Comparison of ENCODE assay signal across 1 cellular context in genomic region chr5:172766287-172767104, GRCh38.
A peak's percentile ranks its signal among the peaks of the same experiment; 100 is the strongest.
TF ChIP-seq lines count a peak whose summit lies in the region.

No MANE protein-coding gene starts in this region.

TF ChIP-seq in HepG2, 621 proteins besides CTCF, POLR2A, EP300 and RAD21 (continued from another document and continues in another):
- TF ChIP-seq LRRFIP1 (CRISPR knock-in tag; conservative IDR thresholded peaks at IDR 0.05) (no peak), ERF (CRISPR knock-in tag; IDR thresholded peaks at IDR 0.05) (peak; percentile 64; the same call in 1 of the 2 replicates), PHF21A (CRISPR knock-in tag; IDR thresholded peaks at IDR 0.05) (peak; percentile 73), TARDBP (CRISPR knock-in tag; IDR thresholded peaks at IDR 0.05) (peak; percentile 35; the same call in 1 of the 2 replicates), ZNF704 (CRISPR knock-in tag; IDR thresholded peaks at IDR 0.05; ENCODE audit: borderline replicate concordance) (no peak), FOXK1 (CRISPR knock-in tag; IDR thresholded peaks at IDR 0.05; ENCODE audit: borderline replicate concordance, low read depth) (peak; percentile 32; the same call in 1 of the 2 replicates), SPEN (CRISPR knock-in tag; IDR thresholded peaks at IDR 0.05; ENCODE audit: low read depth) (peak; percentile 65; the same call in 1 of the 2 replicates), FOXP4 (CRISPR knock-in tag; IDR thresholded peaks at IDR 0.05) (peak; percentile 44; the same call in 1 of the 2 replicates), STAT6 (CRISPR knock-in tag; IDR thresholded peaks at IDR 0.05; ENCODE audit: borderline replicate concordance) (0 out of 2 replicates have a peak, but pooled peaks have one; percentile 40), THAP11 (CRISPR knock-in tag; IDR thresholded peaks at IDR 0.05) (peak; percentile 34; the same call in 1 of the 2 replicates), E2F5 (CRISPR knock-in tag; conservative IDR thresholded peaks at IDR 0.05) (no peak), ETS1 (CRISPR knock-in tag; IDR thresholded peaks at IDR 0.05) (no peak), PAWR (CRISPR knock-in tag; IDR thresholded peaks at IDR 0.05; ENCODE audit: borderline replicate concordance) (no peak), NFYB (CRISPR knock-in tag; IDR thresholded peaks at IDR 0.05) (no peak; the same call in 1 of the 2 replicates), RERE (CRISPR knock-in tag; IDR thresholded peaks at IDR 0.05; ENCODE audit: low read depth) (peak; percentile 41; the same call in 1 of the 2 replicates), ZFP36 (IDR thresholded peaks at IDR 0.05; ENCODE audit: borderline replicate concordance, low read depth, low read length, partially characterized antibody) (no peak), ZNF781 (CRISPR knock-in tag; IDR thresholded peaks at IDR 0.05; ENCODE audit: borderline replicate concordance, not compliant biosample characterization) (no peak), HMG20A (CRISPR knock-in tag; IDR thresholded peaks at IDR 0.05; ENCODE audit: borderline replicate concordance) (peak; percentile 73), ZNF609 (CRISPR knock-in tag; IDR thresholded peaks at IDR 0.05; ENCODE audit: borderline replicate concordance) (peak; percentile 56; the same call in 1 of the 2 replicates), MLX (CRISPR knock-in tag; IDR thresholded peaks at IDR 0.05) (peak; percentile 60; the same call in 1 of the 2 replicates), ATM (IDR thresholded peaks at IDR 0.05; ENCODE audit: borderline replicate concordance) (no peak), ZC3H4 (CRISPR knock-in tag; IDR thresholded peaks at IDR 0.05; ENCODE audit: borderline replicate concordance) (peak; percentile 69; the same call in 1 of the 2 replicates), ELF1 (CRISPR knock-in tag; IDR thresholded peaks at IDR 0.05) (no peak), DPF2 (CRISPR knock-in tag; IDR thresholded peaks at IDR 0.05; ENCODE audit: borderline replicate concordance, low read depth) (peak; percentile 40; the same call in 1 of the 2 replicates), PATZ1 (CRISPR knock-in tag; IDR thresholded peaks at IDR 0.05) (peak; percentile 30; the same call in 1 of the 2 replicates), SIX1 (CRISPR knock-in tag; IDR thresholded peaks at IDR 0.05; ENCODE audit: borderline replicate concordance) (peak; percentile 74; the same call in 1 of the 2 replicates)
